11 cellular contexts compared by ENCODE assay signal in genomic region chr22:38413085-38414008, GRCh38. TPM values are rescaled to one million over a fixed set of nuclear protein-coding genes. Genes with fewer than 3 reads are reported as not detected.
DNase-seq lines count a peak whose midpoint lies in the region; ATAC-seq and TF ChIP-seq lines count a peak whose summit lies in the region.
"Had no signal": no experiment of that assay in that cellular context is flagged by ENCODE, and none has a peak within 500 bp of the region (broad histone marks: within the 10 kb centered on the region; RNA-seq: fewer than 3 reads in every experiment).

No MANE protein-coding gene starts in this region.

- no peak for TF ChIP-seq CTCF in breast epithelium (IDR thresholded peaks at IDR 0.05)
- TF ChIP-seq CTCF in MCF 10A (IDR thresholded peaks at IDR 0.05; ENCODE audit: unreplicated experiment): no peak
- peak; percentile 38 for TF ChIP-seq CTCF in chondrocyte (IDR thresholded peaks at IDR 0.05)

- H3K27me3 ChIP-seq in breast epithelium: no peaks in the 10 kb centered on the region

- intact Hi-C loops in breast epithelium (cut with DNase I; ENCODE audit: low total_unique reads) (no loop called here), MCF 10A (cut with micrococcal nuclease) (loop anchor here (10.0 kb wide), 1 partner anchor 161 kb away; the partner anchor contains the start of gene DMC1)

- H3K27me3 Mint-ChIP-seq in MCF 10A (ENCODE audit: insufficient read depth, unreplicated experiment) (no peaks in the 10 kb centered on the region), chondrocyte (ENCODE audit: low read depth) (no peaks in the 10 kb centered on the region)
- peaks cover 0 to 14% of the 10 kb centered on the region in 2 donors for H3K27me3 Mint-ChIP-seq in effector memory CD8-positive, alpha-beta T cell
- H3K27me3 Mint-ChIP-seq: memory B cell had no signal

- POLR2A ChIA-PET in MCF 10A (lab: Yijun Ruan, JAX): no interaction called here

- peak overlapping the region in 2 of 3 donors; percentile 39 to 57 for H3K4me3 ChIP-seq in breast epithelium

- H3K4me1 Mint-ChIP-seq in MCF 10A (ENCODE audit: insufficient read depth, unreplicated experiment) (no peaks in the 10 kb centered on the region), chondrocyte (ENCODE audit: low read depth) (no peaks in the 10 kb centered on the region)
- peaks cover 0 to 6% of the 10 kb centered on the region in 2 donors for H3K4me1 Mint-ChIP-seq in effector memory CD8-positive, alpha-beta T cell (ENCODE audit: low read depth in 2 of 2)
- H3K4me1 Mint-ChIP-seq: memory B cell had no signal

- DNase-seq in breast epithelium (ENCODE audit: low spot score in 2 of 2): peak in 1 of 2 donors; percentile 41
- no peak for DNase-seq in MCF 10A (ENCODE audit: unreplicated experiment)
- peak; percentile 87 for DNase-seq in chondrocyte (ENCODE audit: low spot score)
- DNase-seq in mesenteric fat pad (ENCODE audit: low spot score): peak; percentile 83
- no peak for DNase-seq in stimulated activated CD4-positive, alpha-beta T cell treated with anti-CD3 and anti-CD28 coated beads, Interleukin-4, amount 100 ng/mL, for 1 hour
- no peak for DNase-seq in NCI-H2081 treated with DMSO at 0.1 percent for 48 hours (lab: John Stamatoyannopoulos, UW)
- DNase-seq in effector memory CD8-positive, alpha-beta T cell: no peak
- no peak for DNase-seq in T1000 (lab: John Stamatoyannopoulos, UW)
- DNase-seq: MV-4-11 had no signal

- no TSS peak for BruUV-seq in MCF 10A (replicated peaks; lab: Mats Ljungman, UMichigan)

- CTCF ChIA-PET in MCF 10A (lab: Yijun Ruan, JAX): interaction anchor here (0.6 to 1.7 kb wide), 3 partner anchors 11 to 74 kb away, joined by 3 to 7 read pairs (median 3); no protein-coding TSS in a partner anchor

- no peak for ATAC-seq in effector memory CD8-positive, alpha-beta T cell (replicated peaks)

- H3K36me3 Mint-ChIP-seq in MCF 10A (ENCODE audit: insufficient read depth, unreplicated experiment) (no peaks in the 10 kb centered on the region), chondrocyte (ENCODE audit: low read depth) (no peaks in the 10 kb centered on the region)
- no peaks in the 10 kb centered on the region for H3K36me3 Mint-ChIP-seq in effector memory CD8-positive, alpha-beta T cell (ENCODE audit: insufficient read depth)
- H3K36me3 Mint-ChIP-seq: memory B cell had no signal

- H3K4me3 Mint-ChIP-seq in MCF 10A (ENCODE audit: unreplicated experiment) (no peak overlapping the region), chondrocyte (ENCODE audit: unreplicated experiment) (no peak overlapping the region)
- no peak overlapping the region for H3K4me3 Mint-ChIP-seq in effector memory CD8-positive, alpha-beta T cell

- no peaks in the 10 kb centered on the region for H3K9me3 Mint-ChIP-seq in MCF 10A (ENCODE audit: unreplicated experiment)
- no peaks in the 10 kb centered on the region for H3K9me3 Mint-ChIP-seq in chondrocyte (ENCODE audit: low read depth)
- H3K9me3 Mint-ChIP-seq in effector memory CD8-positive, alpha-beta T cell: no peaks in the 10 kb centered on the region
- H3K9me3 Mint-ChIP-seq: activated T-helper 2 cell treated with anti-CD3 and anti-CD28 coated beads, Interferon-gamma antibody, Interleukin-2, Interleukin-4, amounts not matched to agents 10 μg/mL and 5 μg/mL and 100 μg/mL, durations not matched to agents 14 hours and 24 hours and 36 hours; memory B cell had no signal

- no peak overlapping the region for H3K27ac ChIP-seq in breast epithelium

- peaks cover 0 to 6% of the 10 kb centered on the region in 2 donors for H3K4me1 ChIP-seq in breast epithelium

- H3K27ac Mint-ChIP-seq in MCF 10A (ENCODE audit: low read depth, unreplicated experiment) (no peak overlapping the region), chondrocyte (ENCODE audit: unreplicated experiment) (no peak overlapping the region)
- peak overlapping the region in 1 of 2 donors; percentile 66 for H3K27ac Mint-ChIP-seq in effector memory CD8-positive, alpha-beta T cell
- H3K27ac Mint-ChIP-seq: activated T-helper 2 cell treated with anti-CD3 and anti-CD28 coated beads, Interferon-gamma antibody, Interleukin-2, Interleukin-4, amounts not matched to agents 10 μg/mL and 5 μg/mL and 100 μg/mL, durations not matched to agents 14 hours and 24 hours and 36 hours; memory B cell had no signal

- no peaks in the 10 kb centered on the region for H3K9me3 ChIP-seq in breast epithelium

- TF ChIP-seq POLR2A in breast epithelium (IDR thresholded peaks at IDR 0.05): no peak

- no peaks in the 10 kb centered on the region for H3K36me3 ChIP-seq in breast epithelium

RNA-seq across cellular contexts. Expression of gene KCNJ4, which starts 41.7 kb away (rescaled TPM):
- total RNA-seq in breast epithelium: not detected
- total RNA-seq in MCF 10A (2022): not detected in 2 replicates
- total RNA-seq in chondrocyte: 0.27 to 0.33 TPM (median 0.27 TPM) in 3 replicates
- not detected for total RNA-seq in mesenteric fat pad
- total RNA-seq: activated T-helper 2 cell treated with anti-CD3 and anti-CD28 coated beads, Interferon-gamma antibody, Interleukin-2, Interleukin-4, amounts not matched to agents 10 μg/mL and 5 μg/mL and 100 μg/mL, durations not matched to agents 14 hours and 24 hours and 36 hours had no signal

RNA-seq across cellular contexts. Expression of gene KDELR3, which starts 54.5 kb away (rescaled TPM):
- total RNA-seq in breast epithelium (10 to 100 TPM in 2 of 3 donors, 1 to 10 TPM in 1; 8.9 to 18.0 (median 14.9) TPM), MCF 10A (2022) (6.4 and 11.5 TPM in 2 replicates), chondrocyte (127 to 137 TPM (median 134 TPM) in 3 replicates), mesenteric fat pad (19.0 TPM)

Comparison
In these comparisons a context has a peak if more than half of its experiments do, and no peak if none do; other contexts are left out.
1. DNase-seq: peak in chondrocyte (single experiment) and mesenteric fat pad (single experiment); none in MCF 10A (single experiment), stimulated activated CD4-positive, alpha-beta T cell treated with anti-CD3 and anti-CD28 coated beads, Interleukin-4, amount 100 ng/mL, for 1 hour (single experiment), NCI-H2081 treated with DMSO at 0.1 percent for 48 hours (single experiment), effector memory CD8-positive, alpha-beta T cell (0 of 3) and T1000 (single experiment).